ENCODE assay signal across 31 cellular contexts in genomic region chr1:233965856-233966255, GRCh38.
"Had no signal": no experiment of that assay in that cellular context is flagged by ENCODE, and none has a peak within 500 bp of the region (broad histone marks: within the 10 kb centered on the region; RNA-seq: fewer than 3 reads in every experiment).

No MANE protein-coding gene starts in this region.

- DNase-seq: activated effector memory CD4-positive, alpha-beta T cell treated with anti-CD3 and anti-CD28 coated beads, Interleukin-2, amount 50 U/mL, for 16 hours; activated effector memory CD4-positive, alpha-beta T cell treated with Interleukin-2 at 50 U/mL for 16 hours; activated gamma-delta T cell; activated gamma-delta T cell treated with Interleukin-2 at 50 U/mL for 16 hours; activated naive CD4-positive, alpha-beta T cell; activated naive CD4-positive, alpha-beta T cell treated with anti-CD3 and anti-CD28 coated beads for 36 hours; activated naive CD4-positive, alpha-beta T cell treated with anti-CD3 and anti-CD28 coated beads, Interleukin-2, amount 10 ng/mL, durations not matched to agents 7 days and 5 days; activated naive CD4-positive, alpha-beta T cell treated with anti-CD3 and anti-CD28 coated beads, Interleukin-2, amount 50 U/mL, for 16 hours; activated naive CD4-positive, alpha-beta T cell treated with Interleukin-2 at 50 U/mL for 16 hours; activated naive CD8-positive, alpha-beta T cell treated with anti-CD3 and anti-CD28 coated beads for 36 hours; activated naive CD8-positive, alpha-beta T cell treated with anti-CD3 and anti-CD28 coated beads, Interleukin-2, amount 10 ng/mL, durations not matched to agents 7 days and 5 days; activated naive CD8-positive, alpha-beta T cell treated with anti-CD3 and anti-CD28 coated beads, Interleukin-2, amount 50 U/mL, for 24 hours; activated T-cell treated with anti-CD3 and anti-CD28 coated beads, Interleukin-2, amount 50 U/mL, for 24 hours; activated T-cell treated with anti-CD3 and anti-CD28 coated beads, Interleukin-2, amount 50 U/mL, for 4 hours; activated T-cell treated with anti-CD3 and anti-CD28 coated beads, Interleukin-2, amount 50 U/mL, for 48 hours; activated T-cell treated with anti-CD3 and anti-CD28 coated beads, Interleukin-2, amount 50 U/mL, for 72 hours; adrenal gland; amniotic stem cell; amygdala; anterior cingulate cortex; aorta; body of pancreas; brain microvascular endothelial cell; caudate nucleus; central memory CD4-positive, alpha-beta T cell; cerebellar nuclear complex had no signal

- H3K27ac ChIP-seq: adrenal gland, ascending aorta, body of pancreas, brain microvascular endothelial cell, breast epithelium, cardiac muscle cell had no signal

- H3K4me1 ChIP-seq: adrenal gland, ascending aorta, body of pancreas, breast epithelium had no signal

- ATAC-seq: activated naive CD4-positive, alpha-beta T cell treated with anti-CD3 and anti-CD28 coated beads, Interleukin-2, amount 50 U/mL, for 72 hours; activated naive CD8-positive, alpha-beta T cell treated with anti-CD3 and anti-CD28 coated beads, Interleukin-2, amount 50 U/mL, for 24 hours; activated T-cell treated with anti-CD3 and anti-CD28 coated beads, Interleukin-2, amount 50 U/mL, for 4 hours; activated T-cell treated with anti-CD3 and anti-CD28 coated beads, Interleukin-2, amount 50 U/mL, for 72 hours; activated T-helper 17 cell treated with anti-CD3 and anti-CD28 coated beads, Interleukin-2, amount 50 U/mL, for 72 hours; body of pancreas had no signal

- H3K27me3 ChIP-seq: ascending aorta, body of pancreas, brain microvascular endothelial cell, breast epithelium, cardiac muscle cell had no signal

- H3K36me3 ChIP-seq: adrenal gland, ascending aorta, brain microvascular endothelial cell, breast epithelium, cardiac muscle cell had no signal

- H3K4me3 ChIP-seq: adrenal gland, ascending aorta, body of pancreas, breast epithelium, cardiac muscle cell had no signal

- H3K9me3 ChIP-seq: adrenal gland, ascending aorta, body of pancreas had no signal
